In the genomic region with DNA sequence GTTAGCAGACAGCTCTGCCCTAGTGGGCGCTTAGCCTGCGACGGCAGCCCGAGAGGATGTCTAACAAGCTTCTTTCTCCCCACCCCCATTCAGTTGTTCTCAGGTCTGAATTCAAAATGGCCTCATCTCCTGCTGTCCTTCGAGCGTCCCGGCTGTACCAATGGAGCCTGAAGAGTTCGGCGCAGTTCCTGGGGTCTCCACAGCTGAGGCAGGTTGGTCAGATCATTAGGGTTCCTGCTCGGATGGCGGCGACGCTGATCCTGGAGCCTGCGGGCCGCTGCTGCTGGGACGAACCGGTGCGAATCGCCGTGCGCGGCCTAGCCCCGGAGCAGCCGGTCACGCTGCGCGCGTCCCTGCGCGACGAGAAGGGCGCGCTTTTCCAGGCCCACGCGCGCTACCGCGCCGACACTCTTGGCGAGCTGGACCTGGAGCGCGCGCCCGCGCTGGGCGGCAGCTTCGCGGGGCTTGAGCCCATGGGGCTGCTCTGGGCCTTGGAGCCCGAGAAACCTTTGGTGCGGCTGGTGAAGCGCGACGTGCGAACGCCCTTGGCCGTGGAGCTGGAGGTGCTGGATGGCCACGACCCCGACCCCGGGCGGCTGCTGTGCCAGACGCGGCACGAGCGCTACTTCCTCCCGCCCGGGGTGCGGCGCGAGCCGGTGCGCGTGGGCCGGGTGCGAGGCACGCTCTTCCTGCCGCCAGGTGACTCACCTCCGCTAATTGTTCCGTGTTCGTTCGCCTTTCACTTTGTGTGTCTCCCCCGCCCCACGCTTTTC, we compare ENCODE assay signal across 1 cellular context.
A peak's percentile ranks its signal among the peaks of the same experiment; 100 is the strongest.
TF ChIP-seq lines count a peak whose summit lies in the region.

TSS of gene ACOT2 (plus strand) at position 29 of the 773 bp plus-strand sequence. CDS start at position 57, 28 bp downstream.

TF ChIP-seq in IMR-90, 13 proteins besides CTCF, POLR2A, EP300 and RAD21:
- TF ChIP-seq BHLHE40 (IDR thresholded peaks at IDR 0.05; ENCODE audit: low read depth, low read length): peak; percentile 85
